In the genomic region with DNA sequence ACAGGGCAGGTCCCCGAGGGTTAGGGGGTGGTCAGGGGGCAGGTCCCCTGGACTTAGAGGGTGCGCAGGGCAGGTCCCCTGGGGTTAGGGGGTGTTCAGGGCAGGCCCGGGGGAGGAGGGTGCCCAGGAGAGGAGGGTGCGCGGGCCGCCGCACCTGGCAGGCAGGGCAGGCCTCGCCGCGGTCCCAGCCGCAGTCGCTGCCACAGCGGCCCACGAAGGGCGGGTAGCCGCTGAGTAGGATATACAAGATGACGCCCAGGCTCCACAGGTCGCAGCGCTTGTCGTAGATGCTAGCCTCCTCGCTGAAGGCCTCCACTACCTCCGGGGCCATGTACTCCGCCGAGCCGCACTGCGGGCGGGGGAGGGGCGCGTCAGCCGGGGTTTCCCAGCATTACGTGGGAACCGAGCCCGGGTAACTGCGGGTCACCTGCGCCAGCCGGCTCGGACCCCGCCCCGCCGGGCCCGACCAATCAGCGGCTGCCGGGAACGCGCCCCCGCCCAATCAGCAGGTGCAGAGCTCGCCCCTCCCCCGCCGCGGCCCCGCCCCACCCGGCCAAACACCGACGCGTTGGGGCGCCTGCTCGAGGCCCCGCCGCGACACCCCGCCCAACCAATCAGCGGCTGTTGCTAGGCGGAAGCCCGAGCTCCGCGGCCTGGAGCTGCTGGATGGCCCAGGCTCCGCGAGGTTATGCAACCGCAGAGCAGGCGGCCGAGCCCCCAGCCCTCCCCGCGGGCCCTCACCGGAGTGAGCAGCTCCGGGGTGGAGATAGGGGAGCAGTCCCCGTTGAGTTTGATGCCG, we compare ENCODE assay signal across 1 cellular context.
TF ChIP-seq lines count a peak whose summit lies in the region.

No MANE protein-coding gene starts in this region.

TF ChIP-seq in K562, 482 proteins besides CTCF, POLR2A, EP300 and RAD21 (continued from another document and continues in another):
- TF ChIP-seq, protein P1, sequence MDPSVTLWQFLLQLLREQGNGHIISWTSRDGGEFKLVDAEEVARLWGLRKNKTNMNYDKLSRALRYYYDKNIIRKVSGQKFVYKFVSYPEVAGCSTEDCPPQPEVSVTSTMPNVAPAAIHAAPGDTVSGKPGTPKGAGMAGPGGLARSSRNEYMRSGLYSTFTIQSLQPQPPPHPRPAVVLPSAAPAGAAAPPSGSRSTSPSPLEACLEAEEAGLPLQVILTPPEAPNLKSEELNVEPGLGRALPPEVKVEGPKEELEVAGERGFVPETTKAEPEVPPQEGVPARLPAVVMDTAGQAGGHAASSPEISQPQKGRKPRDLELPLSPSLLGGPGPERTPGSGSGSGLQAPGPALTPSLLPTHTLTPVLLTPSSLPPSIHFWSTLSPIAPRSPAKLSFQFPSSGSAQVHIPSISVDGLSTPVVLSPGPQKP (CRISPR knock-in tag; IDR thresholded peaks at IDR 0.05): no peak
- TF ChIP-seq CEBPG (CRISPR knock-in tag; IDR thresholded peaks at IDR 0.05) (peak; percentile 94), CEBPG (tag; conservative IDR thresholded peaks at IDR 0.05 in 1 of 2, IDR thresholded peaks at IDR 0.05 in 1 of 2) (peak; percentile 95 to 97), ZNF830 (CRISPR knock-in tag; IDR thresholded peaks at IDR 0.05) (no peak), MAZ (CRISPR knock-in tag; conservative IDR thresholded peaks at IDR 0.05 in 1 of 2, IDR thresholded peaks at IDR 0.05 in 1 of 2) (peak; percentile 58 to 81), SIX5 (IDR thresholded peaks at IDR 0.05; ENCODE audit: borderline replicate concordance in 1 of 2, insufficient read depth in 1 of 2, low read depth in 1 of 2, low read length in 2 of 2) (no peak), SIN3A (IDR thresholded peaks at IDR 0.05; ENCODE audit: borderline replicate concordance in 2 of 2, control insufficient read depth in 1 of 2, low read depth in 2 of 2, low read length in 2 of 2) (no peak), TCF3 (CRISPR knock-in tag; IDR thresholded peaks at IDR 0.05) (no peak), HNRNPH1 (optimal IDR thresholded peaks at IDR 0.05; ENCODE audit: low read depth, low read length) (no peak), ZBTB17 (CRISPR knock-in tag; IDR thresholded peaks at IDR 0.05) (no peak), TARDBP (IDR thresholded peaks at IDR 0.05) (no peak), ZNF197 (CRISPR knock-in tag; IDR thresholded peaks at IDR 0.05; ENCODE audit: low read depth) (no peak), BHLHE40 (IDR thresholded peaks at IDR 0.05; ENCODE audit: low read length) (peak; percentile 76), ZNF583 (CRISPR knock-in tag; IDR thresholded peaks at IDR 0.05) (no peak), FOXA1 (IDR thresholded peaks at IDR 0.05; ENCODE audit: borderline replicate concordance) (no peak), NFE2L1 (tag; IDR thresholded peaks at IDR 0.05; ENCODE audit: borderline replicate concordance, low read depth) (no peak), ZNF24 (IDR thresholded peaks at IDR 0.05) (no peak), YBX1 (IDR thresholded peaks at IDR 0.05) (no peak), LCOR (CRISPR knock-in tag; IDR thresholded peaks at IDR 0.05) (no peak), CBX1 (IDR thresholded peaks at IDR 0.05; ENCODE audit: low read depth) (no peak), PPARD (CRISPR knock-in tag; IDR thresholded peaks at IDR 0.05) (no peak), RB1 (IDR thresholded peaks at IDR 0.05; ENCODE audit: low read depth) (peak; percentile 32), HDAC8 (tag; IDR thresholded peaks at IDR 0.05) (no peak), SPI1 (IDR thresholded peaks at IDR 0.05; ENCODE audit: borderline replicate concordance, low read depth, low read length) (no peak), STAG1 (CRISPR knock-in tag; IDR thresholded peaks at IDR 0.05; ENCODE audit: borderline replicate concordance) (no peak), MTA3 (IDR thresholded peaks at IDR 0.05; ENCODE audit: borderline replicate concordance) (no peak), HNRNPUL1 (IDR thresholded peaks at IDR 0.05; ENCODE audit: low read length) (no peak), STAT5A (IDR thresholded peaks at IDR 0.05; ENCODE audit: borderline replicate concordance, low read length) (no peak), TCF7L2 (IDR thresholded peaks at IDR 0.05; ENCODE audit: low read depth, low read length) (no peak)
- TF ChIP-seq, protein P2, sequence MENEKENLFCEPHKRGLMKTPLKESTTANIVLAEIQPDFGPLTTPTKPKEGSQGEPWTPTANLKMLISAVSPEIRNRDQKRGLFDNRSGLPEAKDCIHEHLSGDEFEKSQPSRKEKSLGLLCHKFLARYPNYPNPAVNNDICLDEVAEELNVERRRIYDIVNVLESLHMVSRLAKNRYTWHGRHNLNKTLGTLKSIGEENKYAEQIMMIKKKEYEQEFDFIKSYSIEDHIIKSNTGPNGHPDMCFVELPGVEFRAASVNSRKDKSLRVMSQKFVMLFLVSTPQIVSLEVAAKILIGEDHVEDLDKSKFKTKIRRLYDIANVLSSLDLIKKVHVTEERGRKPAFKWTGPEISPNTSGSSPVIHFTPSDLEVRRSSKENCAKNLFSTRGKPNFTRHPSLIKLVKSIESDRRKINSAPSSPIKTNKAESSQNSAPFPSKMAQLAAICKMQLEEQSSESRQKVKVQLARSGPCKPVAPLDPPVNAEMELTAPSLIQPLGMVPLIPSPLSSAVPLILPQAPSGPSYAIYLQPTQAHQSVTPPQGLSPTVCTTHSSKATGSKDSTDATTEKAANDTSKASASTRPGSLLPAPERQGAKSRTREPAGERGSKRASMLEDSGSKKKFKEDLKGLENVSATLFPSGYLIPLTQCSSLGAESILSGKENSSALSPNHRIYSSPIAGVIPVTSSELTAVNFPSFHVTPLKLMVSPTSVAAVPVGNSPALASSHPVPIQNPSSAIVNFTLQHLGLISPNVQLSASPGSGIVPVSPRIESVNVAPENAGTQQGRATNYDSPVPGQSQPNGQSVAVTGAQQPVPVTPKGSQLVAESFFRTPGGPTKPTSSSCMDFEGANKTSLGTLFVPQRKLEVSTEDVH (IDR thresholded peaks at IDR 0.05; ENCODE audit: low read depth, partially characterized antibody): no peak
- TF ChIP-seq, protein P3, sequence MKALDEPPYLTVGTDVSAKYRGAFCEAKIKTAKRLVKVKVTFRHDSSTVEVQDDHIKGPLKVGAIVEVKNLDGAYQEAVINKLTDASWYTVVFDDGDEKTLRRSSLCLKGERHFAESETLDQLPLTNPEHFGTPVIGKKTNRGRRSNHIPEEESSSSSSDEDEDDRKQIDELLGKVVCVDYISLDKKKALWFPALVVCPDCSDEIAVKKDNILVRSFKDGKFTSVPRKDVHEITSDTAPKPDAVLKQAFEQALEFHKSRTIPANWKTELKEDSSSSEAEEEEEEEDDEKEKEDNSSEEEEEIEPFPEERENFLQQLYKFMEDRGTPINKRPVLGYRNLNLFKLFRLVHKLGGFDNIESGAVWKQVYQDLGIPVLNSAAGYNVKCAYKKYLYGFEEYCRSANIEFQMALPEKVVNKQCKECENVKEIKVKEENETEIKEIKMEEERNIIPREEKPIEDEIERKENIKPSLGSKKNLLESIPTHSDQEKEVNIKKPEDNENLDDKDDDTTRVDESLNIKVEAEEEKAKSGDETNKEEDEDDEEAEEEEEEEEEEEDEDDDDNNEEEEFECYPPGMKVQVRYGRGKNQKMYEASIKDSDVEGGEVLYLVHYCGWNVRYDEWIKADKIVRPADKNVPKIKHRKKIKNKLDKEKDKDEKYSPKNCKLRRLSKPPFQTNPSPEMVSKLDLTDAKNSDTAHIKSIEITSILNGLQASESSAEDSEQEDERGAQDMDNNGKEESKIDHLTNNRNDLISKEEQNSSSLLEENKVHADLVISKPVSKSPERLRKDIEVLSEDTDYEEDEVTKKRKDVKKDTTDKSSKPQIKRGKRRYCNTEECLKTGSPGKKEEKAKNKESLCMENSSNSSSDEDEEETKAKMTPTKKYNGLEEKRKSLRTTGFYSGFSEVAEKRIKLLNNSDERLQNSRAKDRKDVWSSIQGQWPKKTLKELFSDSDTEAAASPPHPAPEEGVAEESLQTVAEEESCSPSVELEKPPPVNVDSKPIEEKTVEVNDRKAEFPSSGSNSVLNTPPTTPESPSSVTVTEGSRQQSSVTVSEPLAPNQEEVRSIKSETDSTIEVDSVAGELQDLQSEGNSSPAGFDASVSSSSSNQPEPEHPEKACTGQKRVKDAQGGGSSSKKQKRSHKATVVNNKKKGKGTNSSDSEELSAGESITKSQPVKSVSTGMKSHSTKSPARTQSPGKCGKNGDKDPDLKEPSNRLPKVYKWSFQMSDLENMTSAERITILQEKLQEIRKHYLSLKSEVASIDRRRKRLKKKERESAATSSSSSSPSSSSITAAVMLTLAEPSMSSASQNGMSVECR (CRISPR knock-in tag; IDR thresholded peaks at IDR 0.05): no peak
- TF ChIP-seq, protein P4, sequence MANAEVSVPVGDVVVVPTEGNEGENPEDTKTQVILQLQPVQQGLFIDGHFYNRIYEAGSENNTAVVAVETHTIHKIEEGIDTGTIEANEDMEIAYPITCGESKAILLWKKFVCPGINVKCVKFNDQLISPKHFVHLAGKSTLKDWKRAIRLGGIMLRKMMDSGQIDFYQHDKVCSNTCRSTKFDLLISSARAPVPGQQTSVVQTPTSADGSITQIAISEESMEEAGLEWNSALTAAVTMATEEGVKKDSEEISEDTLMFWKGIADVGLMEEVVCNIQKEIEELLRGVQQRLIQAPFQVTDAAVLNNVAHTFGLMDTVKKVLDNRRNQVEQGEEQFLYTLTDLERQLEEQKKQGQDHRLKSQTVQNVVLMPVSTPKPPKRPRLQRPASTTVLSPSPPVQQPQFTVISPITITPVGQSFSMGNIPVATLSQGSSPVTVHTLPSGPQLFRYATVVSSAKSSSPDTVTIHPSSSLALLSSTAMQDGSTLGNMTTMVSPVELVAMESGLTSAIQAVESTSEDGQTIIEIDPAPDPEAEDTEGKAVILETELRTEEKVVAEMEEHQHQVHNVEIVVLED (CRISPR knock-in tag; IDR thresholded peaks at IDR 0.05): no peak
- TF ChIP-seq, protein P5, sequence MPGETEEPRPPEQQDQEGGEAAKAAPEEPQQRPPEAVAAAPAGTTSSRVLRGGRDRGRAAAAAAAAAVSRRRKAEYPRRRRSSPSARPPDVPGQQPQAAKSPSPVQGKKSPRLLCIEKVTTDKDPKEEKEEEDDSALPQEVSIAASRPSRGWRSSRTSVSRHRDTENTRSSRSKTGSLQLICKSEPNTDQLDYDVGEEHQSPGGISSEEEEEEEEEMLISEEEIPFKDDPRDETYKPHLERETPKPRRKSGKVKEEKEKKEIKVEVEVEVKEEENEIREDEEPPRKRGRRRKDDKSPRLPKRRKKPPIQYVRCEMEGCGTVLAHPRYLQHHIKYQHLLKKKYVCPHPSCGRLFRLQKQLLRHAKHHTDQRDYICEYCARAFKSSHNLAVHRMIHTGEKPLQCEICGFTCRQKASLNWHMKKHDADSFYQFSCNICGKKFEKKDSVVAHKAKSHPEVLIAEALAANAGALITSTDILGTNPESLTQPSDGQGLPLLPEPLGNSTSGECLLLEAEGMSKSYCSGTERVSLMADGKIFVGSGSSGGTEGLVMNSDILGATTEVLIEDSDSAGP (CRISPR knock-in tag; IDR thresholded peaks at IDR 0.05): no peak
- TF ChIP-seq, protein P6, sequence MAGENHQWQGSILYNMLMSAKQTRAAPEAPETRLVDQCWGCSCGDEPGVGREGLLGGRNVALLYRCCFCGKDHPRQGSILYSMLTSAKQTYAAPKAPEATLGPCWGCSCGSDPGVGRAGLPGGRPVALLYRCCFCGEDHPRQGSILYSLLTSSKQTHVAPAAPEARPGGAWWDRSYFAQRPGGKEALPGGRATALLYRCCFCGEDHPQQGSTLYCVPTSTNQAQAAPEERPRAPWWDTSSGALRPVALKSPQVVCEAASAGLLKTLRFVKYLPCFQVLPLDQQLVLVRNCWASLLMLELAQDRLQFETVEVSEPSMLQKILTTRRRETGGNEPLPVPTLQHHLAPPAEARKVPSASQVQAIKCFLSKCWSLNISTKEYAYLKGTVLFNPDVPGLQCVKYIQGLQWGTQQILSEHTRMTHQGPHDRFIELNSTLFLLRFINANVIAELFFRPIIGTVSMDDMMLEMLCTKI (IDR thresholded peaks at IDR 0.05; ENCODE audit: partially characterized antibody): no peak
- TF ChIP-seq, protein P7, sequence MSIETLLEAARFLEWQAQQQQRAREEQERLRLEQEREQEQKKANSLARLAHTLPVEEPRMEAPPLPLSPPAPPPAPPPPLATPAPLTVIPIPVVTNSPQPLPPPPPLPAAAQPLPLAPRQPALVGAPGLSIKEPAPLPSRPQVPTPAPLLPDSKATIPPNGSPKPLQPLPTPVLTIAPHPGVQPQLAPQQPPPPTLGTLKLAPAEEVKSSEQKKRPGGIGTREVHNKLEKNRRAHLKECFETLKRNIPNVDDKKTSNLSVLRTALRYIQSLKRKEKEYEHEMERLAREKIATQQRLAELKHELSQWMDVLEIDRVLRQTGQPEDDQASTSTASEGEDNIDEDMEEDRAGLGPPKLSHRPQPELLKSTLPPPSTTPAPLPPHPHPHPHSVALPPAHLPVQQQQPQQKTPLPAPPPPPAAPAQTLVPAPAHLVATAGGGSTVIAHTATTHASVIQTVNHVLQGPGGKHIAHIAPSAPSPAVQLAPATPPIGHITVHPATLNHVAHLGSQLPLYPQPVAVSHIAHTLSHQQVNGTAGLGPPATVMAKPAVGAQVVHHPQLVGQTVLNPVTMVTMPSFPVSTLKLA (conservative IDR thresholded peaks at IDR 0.05): peak in 1 of 2 experiments; percentile 86; a peak in 3 of 4 replicates
- TF ChIP-seq, protein P8, sequence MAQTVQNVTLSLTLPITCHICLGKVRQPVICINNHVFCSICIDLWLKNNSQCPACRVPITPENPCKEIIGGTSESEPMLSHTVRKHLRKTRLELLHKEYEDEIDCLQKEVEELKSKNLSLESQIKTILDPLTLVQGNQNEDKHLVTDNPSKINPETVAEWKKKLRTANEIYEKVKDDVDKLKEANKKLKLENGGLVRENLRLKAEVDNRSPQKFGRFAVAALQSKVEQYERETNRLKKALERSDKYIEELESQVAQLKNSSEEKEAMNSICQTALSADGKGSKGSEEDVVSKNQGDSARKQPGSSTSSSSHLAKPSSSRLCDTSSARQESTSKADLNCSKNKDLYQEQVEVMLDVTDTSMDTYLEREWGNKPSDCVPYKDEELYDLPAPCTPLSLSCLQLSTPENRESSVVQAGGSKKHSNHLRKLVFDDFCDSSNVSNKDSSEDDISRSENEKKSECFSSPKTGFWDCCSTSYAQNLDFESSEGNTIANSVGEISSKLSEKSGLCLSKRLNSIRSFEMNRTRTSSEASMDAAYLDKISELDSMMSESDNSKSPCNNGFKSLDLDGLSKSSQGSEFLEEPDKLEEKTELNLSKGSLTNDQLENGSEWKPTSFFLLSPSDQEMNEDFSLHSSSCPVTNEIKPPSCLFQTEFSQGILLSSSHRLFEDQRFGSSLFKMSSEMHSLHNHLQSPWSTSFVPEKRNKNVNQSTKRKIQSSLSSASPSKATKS (CRISPR knock-in tag; IDR thresholded peaks at IDR 0.05): no peak
- TF ChIP-seq, protein P9, sequence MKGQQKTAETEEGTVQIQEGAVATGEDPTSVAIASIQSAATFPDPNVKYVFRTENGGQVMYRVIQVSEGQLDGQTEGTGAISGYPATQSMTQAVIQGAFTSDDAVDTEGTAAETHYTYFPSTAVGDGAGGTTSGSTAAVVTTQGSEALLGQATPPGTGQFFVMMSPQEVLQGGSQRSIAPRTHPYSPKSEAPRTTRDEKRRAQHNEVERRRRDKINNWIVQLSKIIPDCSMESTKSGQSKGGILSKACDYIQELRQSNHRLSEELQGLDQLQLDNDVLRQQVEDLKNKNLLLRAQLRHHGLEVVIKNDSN (CRISPR knock-in tag; IDR thresholded peaks at IDR 0.05): 0 out of 2 replicates have a peak, but pooled peaks have one; percentile 1
- TF ChIP-seq, protein P10, sequence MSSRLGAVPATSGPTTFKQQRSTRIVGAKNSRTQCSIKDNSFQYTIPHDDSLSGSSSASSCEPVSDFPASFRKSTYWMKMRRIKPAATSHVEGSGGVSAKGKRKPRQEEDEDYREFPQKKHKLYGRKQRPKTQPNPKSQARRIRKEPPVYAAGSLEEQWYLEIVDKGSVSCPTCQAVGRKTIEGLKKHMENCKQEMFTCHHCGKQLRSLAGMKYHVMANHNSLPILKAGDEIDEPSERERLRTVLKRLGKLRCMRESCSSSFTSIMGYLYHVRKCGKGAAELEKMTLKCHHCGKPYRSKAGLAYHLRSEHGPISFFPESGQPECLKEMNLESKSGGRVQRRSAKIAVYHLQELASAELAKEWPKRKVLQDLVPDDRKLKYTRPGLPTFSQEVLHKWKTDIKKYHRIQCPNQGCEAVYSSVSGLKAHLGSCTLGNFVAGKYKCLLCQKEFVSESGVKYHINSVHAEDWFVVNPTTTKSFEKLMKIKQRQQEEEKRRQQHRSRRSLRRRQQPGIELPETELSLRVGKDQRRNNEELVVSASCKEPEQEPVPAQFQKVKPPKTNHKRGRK (tag; IDR thresholded peaks at IDR 0.05): no peak
